In the genomic region with DNA sequence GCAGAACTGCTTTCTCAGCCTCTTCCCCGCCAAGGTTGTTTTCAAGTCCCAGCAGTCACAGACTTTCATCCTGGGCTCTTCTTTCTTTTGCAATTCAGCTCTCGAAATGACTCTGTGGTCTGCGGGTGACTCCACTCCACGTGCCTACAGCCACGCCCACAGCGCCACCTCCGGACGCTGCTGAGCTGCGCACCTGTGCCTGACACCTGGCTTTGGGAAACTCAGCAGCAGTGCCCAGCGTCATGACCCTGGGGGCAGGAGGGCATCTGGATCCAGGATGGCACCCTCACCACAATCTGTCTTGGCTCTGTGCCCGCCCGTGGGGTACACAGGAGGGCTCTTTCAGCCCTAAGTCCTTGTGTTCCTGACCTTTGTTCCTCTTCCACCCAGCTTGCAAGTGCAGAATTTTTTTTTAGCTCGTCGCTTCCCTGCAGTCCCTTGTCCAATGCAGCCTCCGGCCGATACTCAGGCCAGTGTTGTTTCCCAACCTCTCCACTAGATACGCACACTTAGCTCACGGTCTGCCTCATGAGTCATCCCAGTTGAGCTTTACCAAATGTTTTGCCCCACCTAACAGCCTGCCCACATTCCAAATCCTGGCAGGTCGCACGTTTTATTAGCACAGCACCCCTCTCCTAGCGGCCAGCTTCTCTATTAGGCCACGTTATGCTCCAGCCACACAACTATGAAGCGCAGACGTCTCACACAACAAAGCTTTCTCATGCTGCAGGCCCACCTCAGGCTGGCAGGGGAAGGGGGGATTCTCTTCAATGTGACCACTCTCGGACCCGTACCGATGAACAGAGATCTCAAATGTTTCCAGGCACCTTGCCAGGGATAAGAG, we compare ENCODE assay signal across 1 cellular context.
TF ChIP-seq lines count a peak whose summit lies in the region.

No MANE protein-coding gene starts in this region.

TF ChIP-seq in IMR-90, 13 proteins besides CTCF, POLR2A, EP300 and RAD21 (continued from another document):
- TF ChIP-seq BHLHE40 (IDR thresholded peaks at IDR 0.05; ENCODE audit: low read depth, low read length) (peak; percentile 96), FOS (IDR thresholded peaks at IDR 0.05; ENCODE audit: low read depth, low read length) (peak; percentile 85), CEBPB (IDR thresholded peaks at IDR 0.05; ENCODE audit: low read depth, low read length) (peak; percentile 89), SMC3 (IDR thresholded peaks at IDR 0.05; ENCODE audit: low read depth, low read length) (0 out of 2 replicates have a peak, but pooled peaks have one; percentile 11)
- TF ChIP-seq, protein P1, sequence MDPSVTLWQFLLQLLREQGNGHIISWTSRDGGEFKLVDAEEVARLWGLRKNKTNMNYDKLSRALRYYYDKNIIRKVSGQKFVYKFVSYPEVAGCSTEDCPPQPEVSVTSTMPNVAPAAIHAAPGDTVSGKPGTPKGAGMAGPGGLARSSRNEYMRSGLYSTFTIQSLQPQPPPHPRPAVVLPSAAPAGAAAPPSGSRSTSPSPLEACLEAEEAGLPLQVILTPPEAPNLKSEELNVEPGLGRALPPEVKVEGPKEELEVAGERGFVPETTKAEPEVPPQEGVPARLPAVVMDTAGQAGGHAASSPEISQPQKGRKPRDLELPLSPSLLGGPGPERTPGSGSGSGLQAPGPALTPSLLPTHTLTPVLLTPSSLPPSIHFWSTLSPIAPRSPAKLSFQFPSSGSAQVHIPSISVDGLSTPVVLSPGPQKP (IDR thresholded peaks at IDR 0.05; ENCODE audit: borderline replicate concordance, low read depth, low read length): no peak
